Comparison of ENCODE assay signal across 8 cellular contexts in genomic region chr1:150233359-150234308, GRCh38.
DNase-seq lines count a peak whose midpoint lies in the region; ATAC-seq lines count a peak whose summit lies in the region.

No MANE protein-coding gene starts in this region.

- DNase-seq in EL (peak; percentile 21), NCI-H2029 (lab: John Stamatoyannopoulos, UW) (peak; percentile 34), inferior parietal cortex (ENCODE audit: extremely low spot score) (peak; percentile 20), NCI-H226 (no peak), NCI-H2081 (lab: John Stamatoyannopoulos, UW) (no peak)
- DNase-seq in stimulated activated CD4-positive, alpha-beta T cell treated with anti-CD3 and anti-CD28 coated beads, Interleukin-2, amount 100 ng/mL, for 4 hours (ENCODE audit: low read depth) = peak; percentile 62

- peaks cover 15% of the 10 kb centered on the region for H3K4me1 Mint-ChIP-seq in activated naive CD8-positive, alpha-beta T cell (ENCODE audit: low read depth)

- H3K36me3 Mint-ChIP-seq in activated naive CD8-positive, alpha-beta T cell = peaks cover 4% of the 10 kb centered on the region

- ATAC-seq in HG03280 (IDR thresholded peaks at IDR 0.05; ENCODE audit: unreplicated experiment) = no peak

- H3K27ac Mint-ChIP-seq in activated naive CD8-positive, alpha-beta T cell = peak overlapping the region; percentile 93

- no peaks in the 10 kb centered on the region for H3K9me3 Mint-ChIP-seq in activated naive CD8-positive, alpha-beta T cell (ENCODE audit: low read depth)

- no peak overlapping the region for H3K4me3 Mint-ChIP-seq in activated naive CD8-positive, alpha-beta T cell

- H3K27me3 Mint-ChIP-seq in activated naive CD8-positive, alpha-beta T cell = no peaks in the 10 kb centered on the region

Comparison
In these comparisons a context has a peak if more than half of its experiments do, and no peak if none do; other contexts are left out.
1. DNase-seq: peak in EL (single experiment), NCI-H2029 (single experiment), inferior parietal cortex (single experiment) and stimulated activated CD4-positive, alpha-beta T cell treated with anti-CD3 and anti-CD28 coated beads, Interleukin-2, amount 100 ng/mL, for 4 hours (single experiment); none in NCI-H226 (single experiment) and NCI-H2081 (0 of 2).